1 cellular context compared by ENCODE assay signal in genomic region chr17:81510798-81511549, GRCh38.
TF ChIP-seq lines count a peak whose summit lies in the region.

No MANE protein-coding gene starts in this region.

TF ChIP-seq in K562, 482 proteins besides CTCF, POLR2A, EP300 and RAD21 (continues in another document):
- TF ChIP-seq SP1 (CRISPR knock-in tag; IDR thresholded peaks at IDR 0.05) (peak; percentile 49; the same call in 1 of the 2 replicates), CREB1 (IDR thresholded peaks at IDR 0.05) (no peak), CREB1 (CRISPR knock-in tag; IDR thresholded peaks at IDR 0.05) (peak; percentile 67), RNF2 (IDR thresholded peaks at IDR 0.05) (no peak), ZBTB49 (CRISPR knock-in tag; IDR thresholded peaks at IDR 0.05; ENCODE audit: borderline replicate concordance) (0 out of 2 replicates have a peak, but pooled peaks have one; percentile 24), NFIC (IDR thresholded peaks at IDR 0.05) (0 out of 2 replicates have a peak, but pooled peaks have one; percentile 4), ZFP30 (CRISPR knock-in tag; IDR thresholded peaks at IDR 0.05; ENCODE audit: borderline replicate concordance) (no peak), GATAD2B (IDR thresholded peaks at IDR 0.05; ENCODE audit: borderline replicate concordance) (no peak), ZNF134 (CRISPR knock-in tag; conservative IDR thresholded peaks at IDR 0.05) (no peak), EP400 (IDR thresholded peaks at IDR 0.05) (no peak), ZC3H4 (CRISPR knock-in tag; IDR thresholded peaks at IDR 0.05; ENCODE audit: borderline replicate concordance) (0 out of 2 replicates have a peak, but pooled peaks have one; percentile 20), HBP1 (CRISPR knock-in tag; IDR thresholded peaks at IDR 0.05) (no peak), RB1 (IDR thresholded peaks at IDR 0.05; ENCODE audit: low read depth) (0 out of 2 replicates have a peak, but pooled peaks have one; percentile 11), SIRT6 (IDR thresholded peaks at IDR 0.05; ENCODE audit: low read depth, low read length) (no peak), HMG20B (CRISPR knock-in tag; IDR thresholded peaks at IDR 0.05) (no peak), ETV5 (CRISPR knock-in tag; IDR thresholded peaks at IDR 0.05; ENCODE audit: low read depth) (peak; percentile 53), MTA2 (IDR thresholded peaks at IDR 0.05; ENCODE audit: low read depth) (no peak), LCOR (CRISPR knock-in tag; IDR thresholded peaks at IDR 0.05) (peak; percentile 87), E2F1 (CRISPR knock-in tag; IDR thresholded peaks at IDR 0.05) (peak; percentile 36; the same call in 1 of the 2 replicates), DEAF1 (CRISPR knock-in tag; IDR thresholded peaks at IDR 0.05) (no peak), ZNF75A (CRISPR knock-in tag; IDR thresholded peaks at IDR 0.05) (no peak), AFF1 (IDR thresholded peaks at IDR 0.05; ENCODE audit: low read depth in 1 of 2, partially characterized antibody in 2 of 2) (no peak), TEAD2 (tag; IDR thresholded peaks at IDR 0.05) (no peak), PTBP1 (IDR thresholded peaks at IDR 0.05; ENCODE audit: low read depth, low read length) (no peak; the same call in 1 of the 2 replicates), SFPQ (IDR thresholded peaks at IDR 0.05; ENCODE audit: low read depth, low read length) (no peak), FOXJ2 (tag; IDR thresholded peaks at IDR 0.05) (no peak), PHB (CRISPR knock-in tag; IDR thresholded peaks at IDR 0.05) (no peak), KHSRP (IDR thresholded peaks at IDR 0.05) (no peak), RBM39 (optimal IDR thresholded peaks at IDR 0.05; ENCODE audit: low read depth, low read length) (peak; percentile 68), E2F4 (CRISPR knock-in tag; IDR thresholded peaks at IDR 0.05; ENCODE audit: low read depth) (peak; percentile 58; the same call in 1 of the 2 replicates), FOXK1 (CRISPR knock-in tag; IDR thresholded peaks at IDR 0.05; ENCODE audit: borderline replicate concordance) (peak; percentile 74), CBFB (CRISPR knock-in tag; IDR thresholded peaks at IDR 0.05) (0 out of 2 replicates have a peak, but pooled peaks have one; percentile 38), CEBPG (CRISPR knock-in tag; IDR thresholded peaks at IDR 0.05) (0 out of 2 replicates have a peak, but pooled peaks have one; percentile 11), CEBPG (tag; conservative IDR thresholded peaks at IDR 0.05 in 1 of 2, IDR thresholded peaks at IDR 0.05 in 1 of 2) (no peak), OTX1 (CRISPR knock-in tag; IDR thresholded peaks at IDR 0.05) (no peak), ZNF12 (CRISPR knock-in tag; IDR thresholded peaks at IDR 0.05) (peak; percentile 58; the same call in 1 of the 2 replicates), PTTG1 (tag; IDR thresholded peaks at IDR 0.05; ENCODE audit: low read depth) (no peak), HNRNPLL (IDR thresholded peaks at IDR 0.05; ENCODE audit: low read depth, low read length, poor library complexity, severe bottlenecking) (no peak), ZNF444 (CRISPR knock-in tag; IDR thresholded peaks at IDR 0.05) (no peak), JUN (IDR thresholded peaks at IDR 0.05; ENCODE audit: borderline replicate concordance, low read depth, low read length) (no peak), JUN (CRISPR knock-in tag; IDR thresholded peaks at IDR 0.05; ENCODE audit: borderline replicate concordance) (0 out of 2 replicates have a peak, but pooled peaks have one; percentile 60), USF1 (CRISPR knock-in tag; IDR thresholded peaks at IDR 0.05) (no peak), AFF4 (CRISPR knock-in tag; IDR thresholded peaks at IDR 0.05) (peak; percentile 98), PRMT5 (CRISPR knock-in tag; IDR thresholded peaks at IDR 0.05) (no peak), ZNF311 (CRISPR knock-in tag; IDR thresholded peaks at IDR 0.05) (no peak), GABPB2 (CRISPR knock-in tag; conservative IDR thresholded peaks at IDR 0.05) (no peak), ETV1 (tag; conservative IDR thresholded peaks at IDR 0.05; ENCODE audit: low read depth) (0 out of 2 replicates have a peak, but pooled peaks have one; percentile 48), POLR2G (IDR thresholded peaks at IDR 0.05; ENCODE audit: low read depth, low read length) (peak; percentile 84)
